9 cellular contexts compared by ENCODE assay signal in genomic region chr5:55821731-55822512, GRCh38. TPM values are rescaled to one million over a fixed set of nuclear protein-coding genes. Genes with fewer than 3 reads are reported as not detected.
A peak's percentile ranks its signal among the peaks of the same experiment; 100 is the strongest.
DNase-seq lines count a peak whose midpoint lies in the region; ATAC-seq and TF ChIP-seq lines count a peak whose summit lies in the region.
"Had no signal": no experiment of that assay in that cellular context is flagged by ENCODE, and none has a peak within 500 bp of the region (broad histone marks: within the 10 kb centered on the region; RNA-seq: fewer than 3 reads in every experiment).

No MANE protein-coding gene starts in this region.

- H3K36me3 Mint-ChIP-seq in CD14-positive monocyte (peaks cover 0 to 10% of the 10 kb centered on the region in 2 donors), neural crest cell (ENCODE audit: low read depth) (no peaks in the 10 kb centered on the region)
- peaks cover 5% of the 10 kb centered on the region for H3K36me3 Mint-ChIP-seq in T-helper 2 cell treated with Interferon-gamma antibody and Interleukin-4, amounts not matched to agents 5 μg/mL and 100 μg/mL, for 36 hours (ENCODE audit: low read depth)
- H3K36me3 Mint-ChIP-seq: natural killer cell had no signal

- peaks cover 0 to 47% (median 8%) of the 10 kb centered on the region in 4 donors for H3K27me3 ChIP-seq in esophagus muscularis mucosa

- no peak overlapping the region for H3K27ac ChIP-seq in esophagus muscularis mucosa (replicated peaks in 1 of 4)

- H3K4me3 ChIP-seq in esophagus muscularis mucosa = peak overlapping the region; percentile 36 to 54 (median 45)

- no peaks in the 10 kb centered on the region for H3K9me3 ChIP-seq in esophagus muscularis mucosa

- TF ChIP-seq POLR2A in esophagus muscularis mucosa (IDR thresholded peaks at IDR 0.05; ENCODE audit: low read depth) = no peak

- TF ChIP-seq EP300 in esophagus muscularis mucosa (IDR thresholded peaks at IDR 0.05) = no peak

- TF ChIP-seq CTCF in CD14-positive monocyte (IDR thresholded peaks at IDR 0.05) (no peak), esophagus muscularis mucosa (IDR thresholded peaks at IDR 0.05) (no peak), neural crest cell (conservative IDR thresholded peaks at IDR 0.05) (no peak)

- no peaks in the 10 kb centered on the region for H3K36me3 ChIP-seq in esophagus muscularis mucosa

- peak overlapping the region in 4 of 7 donors; percentile 3 to 33 (median 12) for H3K27ac Mint-ChIP-seq in CD14-positive monocyte
- no peak overlapping the region for H3K27ac Mint-ChIP-seq in T-helper 2 cell treated with Interferon-gamma antibody and Interleukin-4, amounts not matched to agents 5 μg/mL and 100 μg/mL, for 36 hours
- H3K27ac Mint-ChIP-seq in neural crest cell (ENCODE audit: unreplicated experiment) = no peak overlapping the region
- H3K27ac Mint-ChIP-seq: natural killer cell had no signal

- H3K4me1 ChIP-seq in esophagus muscularis mucosa = peaks cover 7 to 9% (median 8%) of the 10 kb centered on the region in 4 donors

- ATAC-seq in HG02973 (IDR thresholded peaks at IDR 0.05; ENCODE audit: unreplicated experiment) = no peak

- H3K9me3 Mint-ChIP-seq in CD14-positive monocyte (peaks cover 0 to 11% (median 3%) of the 10 kb centered on the region in 7 donors), neural crest cell (no peaks in the 10 kb centered on the region)
- H3K9me3 Mint-ChIP-seq in T-helper 2 cell treated with Interferon-gamma antibody and Interleukin-4, amounts not matched to agents 5 μg/mL and 100 μg/mL, for 36 hours = peaks cover 4% of the 10 kb centered on the region
- H3K9me3 Mint-ChIP-seq: natural killer cell had no signal

- H3K4me1 Mint-ChIP-seq in CD14-positive monocyte (peaks cover 15% of the 10 kb centered on the region), neural crest cell (peaks cover 5% of the 10 kb centered on the region)
- H3K4me1 Mint-ChIP-seq in T-helper 2 cell treated with Interferon-gamma antibody and Interleukin-4, amounts not matched to agents 5 μg/mL and 100 μg/mL, for 36 hours (ENCODE audit: low read depth) = peaks cover 16% of the 10 kb centered on the region
- H3K4me1 Mint-ChIP-seq: natural killer cell had no signal

- H3K27me3 Mint-ChIP-seq in CD14-positive monocyte (ENCODE audit: low read depth in 3 of 3) = peaks cover 28 to 34% (median 30%) of the 10 kb centered on the region in 3 donors
- peaks cover 55% of the 10 kb centered on the region for H3K27me3 Mint-ChIP-seq in T-helper 2 cell treated with Interferon-gamma antibody and Interleukin-4, amounts not matched to agents 5 μg/mL and 100 μg/mL, for 36 hours (ENCODE audit: low read depth)
- H3K27me3 Mint-ChIP-seq in neural crest cell (ENCODE audit: low read depth) = peaks cover 65% of the 10 kb centered on the region

- intact Hi-C loops in CD14-positive monocyte (cut with micrococcal nuclease) (loop anchor here in 1 of 2 donors (10.0 kb wide), 1 partner anchor 53 kb away; no protein-coding TSS in a partner anchor), esophagus muscularis mucosa (cut with DNase I) (no loop called here)

- WGBS in esophagus muscularis mucosa = 13% methylated on average over 16 of the region's 45 CpGs

- DNase-seq in CD14-positive monocyte (ENCODE audit: low spot score) (no peak), esophagus muscularis mucosa (ENCODE audit: extremely low spot score) (no peak), neural crest cell (ENCODE audit: low read depth, low spot score) (peak; percentile 8), SHP77 (lab: John Stamatoyannopoulos, UW) (no peak), UCSD-AML1 (lab: John Stamatoyannopoulos, UW; ENCODE audit: unreplicated experiment) (no peak), NCI-H187 (lab: John Stamatoyannopoulos, UW) (no peak)
- no peak for DNase-seq in T-helper 2 cell treated with Interferon-gamma antibody and Interleukin-4, amounts not matched to agents 5 μg/mL and 100 μg/mL, for 36 hours (ENCODE audit: low spot score)
- DNase-seq: natural killer cell had no signal

- H3K4me3 Mint-ChIP-seq in CD14-positive monocyte (peak overlapping the region; percentile 70 to 88), neural crest cell (peak overlapping the region; percentile 58)
- peak overlapping the region; percentile 64 for H3K4me3 Mint-ChIP-seq in T-helper 2 cell treated with Interferon-gamma antibody and Interleukin-4, amounts not matched to agents 5 μg/mL and 100 μg/mL, for 36 hours
- H3K4me3 Mint-ChIP-seq: natural killer cell had no signal

RNA-seq across cellular contexts. Expression of gene IL31RA, which starts 29.2 kb away (rescaled TPM):
- polyA plus RNA-seq in CD14-positive monocyte = 1 to 10 TPM in 1 of 2 donors, under 1 TPM in 1; 0.52 to 1.3 TPM
- under 1 TPM in 2 of 4 donors, not detected in 2; 0.17 to 0.29 TPM for total RNA-seq in esophagus muscularis mucosa
- total RNA-seq in neural crest cell = not detected in 2 replicates
- total RNA-seq: natural killer cell had no signal

Comparison
In these comparisons a context has a peak if more than half of its experiments do, and no peak if none do; other contexts are left out.
1. H3K27ac Mint-ChIP-seq: peak in CD14-positive monocyte (4 of 7); none in T-helper 2 cell treated with Interferon-gamma antibody and Interleukin-4, amounts not matched to agents 5 μg/mL and 100 μg/mL, for 36 hours (single experiment) and neural crest cell (single experiment).
2. Peak in every context shown above with its lines, with median percentiles within 50 percentile points of each other: H3K4me3 Mint-ChIP-seq.